ENCODE assay signal across 11 cellular contexts in genomic region chr7:91182819-91183405, GRCh38.
DNase-seq lines count a peak whose midpoint lies in the region; ATAC-seq, FAIRE-seq and TF ChIP-seq lines count a peak whose summit lies in the region.
"Had no signal": no experiment of that assay in that cellular context is flagged by ENCODE, and none has a peak within 500 bp of the region (broad histone marks: within the 10 kb centered on the region; RNA-seq: fewer than 3 reads in every experiment).

No MANE protein-coding gene starts in this region.

- H3K27me3 ChIP-seq in astrocyte (ENCODE audit: insufficient read depth, low read length), result no peaks in the 10 kb centered on the region
- H3K27me3 ChIP-seq: thyroid gland had no signal

- H3K4me3 Mint-ChIP-seq in astrocyte (ENCODE audit: unreplicated experiment), result no peak overlapping the region
- H3K4me3 Mint-ChIP-seq: activated naive CD8-positive, alpha-beta T cell had no signal

- no peak for TF ChIP-seq CTCF in HEK293 (tag by site-specific recombination; IDR thresholded peaks at IDR 0.05)
- no peak for TF ChIP-seq CTCF in astrocyte (IDR thresholded peaks at IDR 0.05; ENCODE audit: insufficient read depth, low read depth, low read length)
- TF ChIP-seq CTCF in foreskin fibroblast (IDR thresholded peaks at IDR 0.05; ENCODE audit: low read depth, low read length), result no peak

- H3K4me1 Mint-ChIP-seq in astrocyte (ENCODE audit: low read depth, unreplicated experiment), result no peaks in the 10 kb centered on the region

- DNase-seq in astrocyte (ENCODE audit: low read depth), result peak; percentile 98
- DNase-seq in foreskin fibroblast, result peak; percentile 95 to 96
- peak; percentile 77 for DNase-seq in smooth muscle cell of the brain vasculature (ENCODE audit: low read depth, low spot score)
- DNase-seq in COLO829 (ENCODE audit: low spot score), result no peak
- no peak for DNase-seq in ecto neural progenitor cell (ENCODE audit: low spot score)
- no peak for DNase-seq in amygdala (lab: John Stamatoyannopoulos, UW)
- DNase-seq: thyroid gland had no signal

- H3K79me2 ChIP-seq in astrocyte (ENCODE audit: insufficient read depth, low read length), result no peaks in the 10 kb centered on the region

- H2AFZ ChIP-seq in astrocyte (ENCODE audit: low read depth, low read length), result no peak overlapping the region

- POLR2A ChIA-PET in HEK293 (lab: Yijun Ruan, JAX), result no interaction called here

- ATAC-seq in GM18520 (IDR thresholded peaks at IDR 0.05; ENCODE audit: unreplicated experiment), result no peak

- H3K4me2 ChIP-seq in astrocyte (ENCODE audit: low read length), result peak overlapping the region; percentile 63

- no peak overlapping the region for H3K4me3 ChIP-seq in HEK293 (ENCODE audit: low read depth, low read length)
- peak overlapping the region; percentile 1 for H3K4me3 ChIP-seq in astrocyte (ENCODE audit: insufficient read depth, low read depth, low read length)
- H3K4me3 ChIP-seq in foreskin fibroblast (ENCODE audit: low read depth in 1 of 2, low read length in 2 of 2), result no peak overlapping the region
- H3K4me3 ChIP-seq: thyroid gland had no signal

- peaks cover 4% of the 10 kb centered on the region for H3K9me3 Mint-ChIP-seq in astrocyte (ENCODE audit: unreplicated experiment)

- peak; percentile 73 for FAIRE-seq in astrocyte (lab: Jason Lieb, UNC)
- FAIRE-seq: GM12892 had no signal

- H3K27me3 Mint-ChIP-seq in astrocyte (ENCODE audit: low read depth, unreplicated experiment), result no peaks in the 10 kb centered on the region
- H3K27me3 Mint-ChIP-seq: activated naive CD8-positive, alpha-beta T cell had no signal

- H3K4me1 ChIP-seq in HEK293 (ENCODE audit: control insufficient read depth, insufficient read depth, low read length) (0 out of 2 replicates have a peak, but pooled peaks cover 2% of the 10 kb centered on the region), astrocyte (ENCODE audit: insufficient read depth, low read length) (peaks cover 18% of the 10 kb centered on the region)
- H3K4me1 ChIP-seq: thyroid gland had no signal

- peak overlapping the region; percentile 29 for H3K9ac ChIP-seq in astrocyte (ENCODE audit: low read length)

- H4K20me1 ChIP-seq in astrocyte (ENCODE audit: insufficient read depth, low read length), result no peaks in the 10 kb centered on the region

- H3K9me3 ChIP-seq in HEK293 (ENCODE audit: control insufficient read depth, insufficient read depth, low read depth, low read length) (no peaks in the 10 kb centered on the region), astrocyte (ENCODE audit: insufficient read depth, low read depth, low read length) (no peaks in the 10 kb centered on the region)
- H3K9me3 ChIP-seq: thyroid gland had no signal

- no peak overlapping the region for H3K27ac Mint-ChIP-seq in astrocyte (ENCODE audit: unreplicated experiment)
- H3K27ac Mint-ChIP-seq: activated naive CD8-positive, alpha-beta T cell had no signal

- H3K36me3 Mint-ChIP-seq in astrocyte (ENCODE audit: low read depth, unreplicated experiment), result peaks cover 2% of the 10 kb centered on the region
- H3K36me3 Mint-ChIP-seq: activated naive CD8-positive, alpha-beta T cell had no signal

- CTCF ChIA-PET in HEK293 (lab: Yijun Ruan, JAX), result interaction anchor here (0.9 kb wide), 1 partner anchor 17 kb away, joined by 3 read pairs; no protein-coding TSS in a partner anchor

- no peak overlapping the region for H3K27ac ChIP-seq in HEK293 (ENCODE audit: extremely low read depth, low read depth, low read length)
- peak overlapping the region; percentile 77 for H3K27ac ChIP-seq in astrocyte (ENCODE audit: low read depth, low read length)
- H3K27ac ChIP-seq: thyroid gland had no signal

- H3K36me3 ChIP-seq in HEK293 (ENCODE audit: control insufficient read depth in 2 of 2, insufficient read depth in 1 of 2, low read length in 2 of 2), result no peaks in the 10 kb centered on the region
- no peaks in the 10 kb centered on the region for H3K36me3 ChIP-seq in astrocyte (ENCODE audit: insufficient read depth, low read length)
- H3K36me3 ChIP-seq: thyroid gland had no signal

TF ChIP-seq in HEK293, 187 proteins besides CTCF, POLR2A, EP300 and RAD21:
- TF ChIP-seq SCRT2 (tag by site-specific recombination; IDR thresholded peaks at IDR 0.05) (0 out of 2 replicates have a peak, but pooled peaks have one; percentile 34), PRDM6 (tag by site-specific recombination; IDR thresholded peaks at IDR 0.05) (0 out of 2 replicates have a peak, but pooled peaks have one; percentile 25), ZNF175 (tag by site-specific recombination; IDR thresholded peaks at IDR 0.05) (no peak), AEBP2 (tag by site-specific recombination; IDR thresholded peaks at IDR 0.05; ENCODE audit: borderline replicate concordance) (no peak), ZBTB17 (tag by site-specific recombination; IDR thresholded peaks at IDR 0.05) (peak; percentile 36; the same call in 1 of the 2 replicates), GLIS1 (tag by site-specific recombination; IDR thresholded peaks at IDR 0.05) (0 out of 2 replicates have a peak, but pooled peaks have one; percentile 9)

Comparison
In these comparisons a context has a peak if more than half of its experiments do, and no peak if none do; other contexts are left out.
1. DNase-seq: peak in astrocyte (single experiment), foreskin fibroblast (2 of 2) and smooth muscle cell of the brain vasculature (single experiment); none in COLO829 (single experiment), ecto neural progenitor cell (single experiment) and amygdala (0 of 56).